In the genomic region with DNA sequence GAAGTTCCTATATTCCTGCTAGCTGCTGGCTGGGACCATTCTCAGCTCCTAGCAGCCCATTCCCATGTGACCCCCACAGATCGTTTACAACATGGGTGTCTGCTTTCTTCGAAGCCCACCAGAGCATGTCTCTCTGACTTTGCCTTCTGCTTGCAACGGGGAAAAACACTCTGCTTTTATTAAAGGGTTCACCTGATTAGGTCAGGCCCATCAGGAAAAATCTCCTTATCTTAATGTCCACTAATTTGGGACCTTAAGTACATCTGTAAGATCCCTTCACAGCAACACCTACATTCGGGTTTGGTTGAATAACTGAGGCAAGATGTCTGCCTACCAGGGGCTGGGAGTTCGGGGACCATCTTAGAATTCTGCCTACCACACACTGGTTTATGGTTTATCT, we compare ENCODE assay signal across 35 cellular contexts.
"Had no signal": no experiment of that assay in that cellular context is flagged by ENCODE, and none has a peak within 500 bp of the region (broad histone marks: within the 10 kb centered on the region; RNA-seq: fewer than 3 reads in every experiment).

No MANE protein-coding gene starts in this region.

- DNase-seq: Karpas-422, Kasumi-1, MG63, MM.1S, MV-4-11, NCI-H1048, NCI-H1092, NCI-H1092 treated with DMSO at 0.1 percent for 48 hours, NCI-H1105, NCI-H1105 treated with DMSO at 0.1 percent for 48 hours, NCI-H1417, NCI-H1417 treated with DMSO at 0.1 percent for 48 hours, NCI-H1436, NCI-H1436 treated with DMSO at 0.1 percent for 48 hours, NCI-H146, NCI-H1694, NCI-H1694 treated with DMSO at 0.1 percent for 48 hours, NCI-H187, NCI-H187 treated with DMSO at 0.1 percent for 48 hours, NCI-H1930, NCI-H2029, NCI-H2029 treated with DMSO at 0.1 percent for 48 hours, NCI-H2081, NCI-H2081 treated with DMSO at 0.1 percent for 48 hours, NCI-H2107, NCI-H2171, NCI-H2171 treated with DMSO at 0.1 percent for 48 hours, NCI-H2227 treated with DMSO at 0.1 percent for 48 hours, NCI-H226, NCI-H345, NCI-H446, NCI-H446 treated with DMSO at 0.1 percent for 48 hours, NCI-H510A, NCI-H510A treated with DMSO at 0.1 percent for 48 hours, NCI-H524 had no signal

- H3K27me3 ChIP-seq: MG63 had no signal

- H3K9me3 ChIP-seq: MG63 had no signal

- H3K36me3 ChIP-seq: MG63 had no signal

- H3K4me3 ChIP-seq: MG63 had no signal
